ENCODE assay signal across 20 cellular contexts in genomic region chr2:86598966-86599365, GRCh38.
"Had no signal": no experiment of that assay in that cellular context is flagged by ENCODE, and none has a peak within 500 bp of the region (broad histone marks: within the 10 kb centered on the region; RNA-seq: fewer than 3 reads in every experiment).

No MANE protein-coding gene starts in this region.

- H3K27me3 ChIP-seq: brain microvascular endothelial cell, suprapubic skin, transverse colon, uterus had no signal

- H3K36me3 ChIP-seq: uterus had no signal

- H3K4me3 ChIP-seq: coronary artery, lung, suprapubic skin, transverse colon, uterus had no signal

- H3K27ac ChIP-seq: brain microvascular endothelial cell, coronary artery, suprapubic skin had no signal

- DNase-seq: activated B cell treated with CpG ODN at 0.5 μM for 24 hours; activated CD4-positive, alpha-beta memory T cell treated with anti-CD3 and anti-CD28 coated beads, Interleukin-2, amount 10 ng/mL, durations not matched to agents 7 days and 5 days; activated CD4-positive, alpha-beta T cell treated with anti-CD3 and anti-CD28 coated beads for 4 hours; activated CD8-positive, alpha-beta memory T cell treated with anti-CD3 and anti-CD28 coated beads, Interleukin-2, amount 10 ng/mL, durations not matched to agents 7 days and 5 days; activated naive CD4-positive, alpha-beta T cell treated with Interleukin-2 at 50 U/mL for 16 hours; activated naive CD8-positive, alpha-beta T cell treated with anti-CD3 and anti-CD28 coated beads, Interleukin-2, amount 50 U/mL, for 24 hours; anterior cingulate cortex; brain microvascular endothelial cell; hippocampal formation; nephron progenitor cell; nucleus accumbens; stimulated activated CD4-positive, alpha-beta T cell treated with anti-CD3 and anti-CD28 coated beads, Interleukin-2, amount 100 ng/mL, for 24 hours; T-helper 1 cell; T-helper 9 cell; transverse colon; uterus had no signal

- FAIRE-seq: islet of Langerhans had no signal

- H3K9me3 ChIP-seq: suprapubic skin, transverse colon, uterus had no signal

- H3K4me1 ChIP-seq: transverse colon, uterus had no signal
